In genomic region chr4:68670479-68670939, GRCh38 we compare ENCODE assay signal across 13 cellular contexts. TPM values are rescaled to one million over a fixed set of nuclear protein-coding genes. Genes with fewer than 3 reads are reported as not detected.
DNase-seq lines count a peak whose midpoint lies in the region; ATAC-seq, FAIRE-seq and TF ChIP-seq lines count a peak whose summit lies in the region.
"Not testable (repeated sequence)": the region's sequence is repeated elsewhere in the genome, so short reads cannot be mapped to it uniquely, and the experiment has no call there.
"Had no signal": no experiment of that assay in that cellular context is flagged by ENCODE, and none has a peak within 500 bp of the region (broad histone marks: within the 10 kb centered on the region; RNA-seq: fewer than 3 reads in every experiment).

Gene UGT2B15, minus strand, starts transcription at chr4:68670652. Its CDS starts 34 bp downstream, at chr4:68670618.

- not testable (repeated sequence) for H2AFZ ChIP-seq in hepatocyte

- not testable (repeated sequence) for H3K36me3 ChIP-seq in Peyer's patch; hepatocyte (replicated peaks; ENCODE audit: insufficient read depth, low read depth); liver (ENCODE audit: control insufficient read depth in 4 of 4, insufficient read depth in 3 of 4, low read depth in 1 of 4, low read length in 3 of 4); mucosa of stomach (ENCODE audit: control insufficient read depth, insufficient read depth, low read length)

- CTCF ChIA-PET in A549 (lab: Yijun Ruan, JAX): not testable (repeated sequence)

- not testable (repeated sequence) for H3K79me2 ChIP-seq in hepatocyte

- POLR2A ChIA-PET in A549 (lab: Yijun Ruan, JAX): not testable (repeated sequence)

- TF ChIP-seq RAD21 in A549 (conservative IDR thresholded peaks at IDR 0.05 in 1 of 2, IDR thresholded peaks at IDR 0.05 in 1 of 2): not testable (repeated sequence)
- TF ChIP-seq RAD21 in liver (IDR thresholded peaks at IDR 0.05): peak in 1 of 2 donors; percentile 23

- TF ChIP-seq POLR2A in A549 (IDR thresholded peaks at IDR 0.05; ENCODE audit: low read length); Peyer's patch (IDR thresholded peaks at IDR 0.05): not testable (repeated sequence)

- H3K4me1 ChIP-seq in A549: peaks cover 15% of the 10 kb centered on the region
- H3K4me1 ChIP-seq in Peyer's patch; hepatocyte (ENCODE audit: insufficient read depth); liver (ENCODE audit: control insufficient read depth in 4 of 4, insufficient read depth in 4 of 4, low read length in 3 of 4); mucosa of stomach (ENCODE audit: control insufficient read depth, insufficient read depth, low read length): not testable (repeated sequence)

- TF ChIP-seq CTCF in A549 (IDR thresholded peaks at IDR 0.05); Peyer's patch (IDR thresholded peaks at IDR 0.05); hepatocyte (IDR thresholded peaks at IDR 0.05; ENCODE audit: poor library complexity); liver (IDR thresholded peaks at IDR 0.05; ENCODE audit: low read depth, low read length, missing input control): not testable (repeated sequence)

- ATAC-seq in A549: peak; percentile 13 to 80; a peak in 4 of 6 replicates

- peak in 1 of 2 experiments; percentile 67 for DNase-seq in A549 (ENCODE audit: low read depth in 1 of 2, low spot score in 1 of 2)
- DNase-seq in HT-29 (ENCODE audit: low spot score): peak; percentile 33
- DNase-seq in Peyer's patch; hepatocyte (ENCODE audit: low spot score): not testable (repeated sequence)

- WGBS in A549 (ENCODE audit: missing lambda C conversion rate): 9% methylated on average over 1 of the region's 1 CpG
- 55% methylated on average over 1 of the region's 1 CpG for WGBS in hepatocyte (ENCODE audit: low lambda C conversion rate, missing lambda C conversion rate)
- WGBS in liver: 22% methylated on average over 1 of the region's 1 CpG

- H3K27ac ChIP-seq in A549 (peak within 1 kb of the TSS; percentile 67 to 68), Peyer's patch (peak within 1 kb of the TSS in 1 of 4 donors; percentile 18), hepatocyte (peak within 1 kb of the TSS; percentile 1), liver (ENCODE audit: low read depth in 1 of 2, low read length in 2 of 2) (peak within 1 kb of the TSS; percentile 48 to 55)

- not testable (repeated sequence) for H4K20me1 ChIP-seq in hepatocyte (ENCODE audit: insufficient read depth, poor library complexity, severe bottlenecking)

- H3K9me2 ChIP-seq in hepatocyte (replicated peaks; ENCODE audit: insufficient read depth): not testable (repeated sequence)

- H3K9ac ChIP-seq in liver (ENCODE audit: low read depth in 1 of 2, low read length in 2 of 2): peak within 1 kb of the TSS; percentile 65 to 85
- H3K9ac ChIP-seq in mucosa of stomach (ENCODE audit: low read length): peak within 1 kb of the TSS; percentile 10

- H3K9me3 ChIP-seq in A549; Peyer's patch; hepatocyte (ENCODE audit: low read depth); liver (ENCODE audit: control insufficient read depth in 4 of 4, low read length in 3 of 4); mucosa of stomach (ENCODE audit: control insufficient read depth, low read length): not testable (repeated sequence)

- FAIRE-seq in A549 (lab: Jason Lieb, UNC) (peak; percentile 18), colon (lab: Jason Lieb, UNC) (peak; percentile 87)

- not testable (repeated sequence) for H3K27me3 ChIP-seq in Peyer's patch; hepatocyte; liver (ENCODE audit: control insufficient read depth in 4 of 4, insufficient read depth in 4 of 4, low read length in 3 of 4); mucosa of stomach (ENCODE audit: control insufficient read depth, insufficient read depth, low read length)

- peak in 1 of 2 experiments; percentile 19; a peak in 1 of 5 replicates for TF ChIP-seq EP300 in A549 (IDR thresholded peaks at IDR 0.05)

- peak within 1 kb of the TSS; percentile 57 for H3K4me2 ChIP-seq in A549
- H3K4me2 ChIP-seq in hepatocyte: not testable (repeated sequence)

- not testable (repeated sequence) for H3K4me3 ChIP-seq in A549; hepatocyte; mucosa of stomach (ENCODE audit: low read length)
- peak within 1 kb of the TSS in 1 of 4 donors; percentile 4 for H3K4me3 ChIP-seq in Peyer's patch
- peak within 1 kb of the TSS; percentile 49 to 69 (median 59) for H3K4me3 ChIP-seq in liver (ENCODE audit: low read depth in 1 of 3, low read length in 3 of 3)

TF ChIP-seq in A549, 52 proteins besides CTCF, POLR2A, EP300 and RAD21:
- TF ChIP-seq MAFK (IDR thresholded peaks at IDR 0.05; ENCODE audit: partially characterized antibody) (peak; percentile 14), FOSL2 (CRISPR knock-in tag; IDR thresholded peaks at IDR 0.05) (peak; percentile 32; the same call in 1 of the 2 replicates), GATA3 (IDR thresholded peaks at IDR 0.05; ENCODE audit: borderline replicate concordance) (peak; percentile 82), CEBPB (IDR thresholded peaks at IDR 0.05) (peak; percentile 28 to 76; a peak in 3 of 4 replicates), SMC3 (IDR thresholded peaks at IDR 0.05) (peak; percentile 15; the same call in 1 of the 3 replicates)
- TF ChIP-seq FOSL2 (IDR thresholded peaks at IDR 0.05): not testable (repeated sequence)
TF ChIP-seq in A549: peak in this region for 5; not testable (repeated sequence) for 47.

TF ChIP-seq in liver, 16 proteins besides CTCF, POLR2A, EP300 and RAD21:
- peak in 1 of 2 donors; percentile 41 for TF ChIP-seq RXRA (IDR thresholded peaks at IDR 0.05)
- peak; percentile 20 to 51 for TF ChIP-seq JUND (IDR thresholded peaks at IDR 0.05)
- peak; percentile 81 for TF ChIP-seq YY1 (IDR thresholded peaks at IDR 0.05)
- TF ChIP-seq SP1 (IDR thresholded peaks at IDR 0.05): peak; percentile 25
- peak; percentile 71 for TF ChIP-seq TAF1 (conservative IDR thresholded peaks at IDR 0.05)
- peak; percentile 32 for TF ChIP-seq ZBTB33 (IDR thresholded peaks at IDR 0.05)

RNA-seq across cellular contexts. Expression of gene UGT2B15, which starts in this region (rescaled TPM):
- polyA plus RNA-seq in A549 (2011; rRNA removed): 0.80 and 1.0 TPM in 2 replicates
- polyA plus RNA-seq in A549 (2012; cell fraction: cytosol; rRNA removed): 0.03 TPM in 2 replicates
- polyA plus RNA-seq in A549 (2012; cell fraction: nucleus; rRNA removed): 0.04 TPM in 1 of 2 replicates, not detected in the other
- 0.07 to 0.09 TPM (median 0.08 TPM) in 3 replicates for polyA plus RNA-seq in A549 (2017; fragmentation: RNase III; extraction: RNeasy Plus Mini Kit Qiagen cat#74134 plus additional on column Dnase treatment)
- polyA minus RNA-seq in A549 (2011; rRNA and poly(A)+ RNA removed): 0.10 and 0.29 TPM in 2 replicates
- total RNA-seq in HT-29 (2014; rRNA removed; shearing (Covaris generic)): 0.28 TPM in 1 of 2 replicates, not detected in the other
- total RNA-seq in Peyer's patch: 10 to 100 TPM in 3 of 4 donors, not detected in 1; 13.0 to 76.4 (median 24.0) TPM
- total RNA-seq in hepatocyte: 103 and 119 TPM in 2 replicates
- polyA plus RNA-seq in hepatocyte: 35.7 and 41.0 TPM in 2 replicates
- 10 to 100 TPM in 1 of 2 donors, 1 to 10 TPM in 1; 8.2 to 72.0 TPM for total RNA-seq in liver
- polyA plus RNA-seq in liver: 10 to 100 TPM; 75.8 to 80.8 TPM
- total RNA-seq: A172; CD4-positive, alpha-beta T cell; Daoy; GM23338; H7; HFFc6 had no signal
- polyA plus RNA-seq: GM23338 had no signal

Comparison
In these comparisons a context has a peak if more than half of its experiments do, and no peak if none do; other contexts are left out.
1. RNA of gene UGT2B15 (polyA plus RNA-seq): 75.8 to 80.8 TPM in liver and 35.7 to 41.0 TPM in hepatocyte; 0.03 to 1.0 TPM in A549; every median in the first group is over 10 times any median in the second.
2. Peak in DNase-seq in HT-29; RNA of the gene not detected or under 1 TPM.